In genomic region chr7:139631520-139632031, GRCh38 we compare ENCODE assay signal across 24 cellular contexts.
"Had no signal": no experiment of that assay in that cellular context is flagged by ENCODE, and none has a peak within 500 bp of the region (broad histone marks: within the 10 kb centered on the region; RNA-seq: fewer than 3 reads in every experiment).

No MANE protein-coding gene starts in this region.

- H3K4me3 Mint-ChIP-seq: activated B cell treated with CpG ODN at 0.5 μM for 24 hours; activated CD4-positive, alpha-beta T cell treated with anti-CD3 and anti-CD28 coated beads, Interleukin-2, amount 10 ng/mL, durations not matched to agents 24 days and 14 days; activated naive CD4-positive, alpha-beta T cell treated with anti-CD3 and anti-CD28 coated beads, Interleukin-2, amount 10 ng/mL, durations not matched to agents 7 days and 5 days; activated T-cell treated with anti-CD3 and anti-CD28 coated beads, Interleukin-2, amount 50 U/mL, for 4 hours had no signal

- H3K27me3 Mint-ChIP-seq: activated B cell treated with CpG ODN at 0.5 μM for 24 hours; activated CD4-positive, alpha-beta T cell treated with anti-CD3 and anti-CD28 coated beads, Interleukin-2, amount 10 ng/mL, durations not matched to agents 24 days and 14 days; activated naive CD4-positive, alpha-beta T cell treated with anti-CD3 and anti-CD28 coated beads, Interleukin-2, amount 10 ng/mL, durations not matched to agents 7 days and 5 days had no signal

- H3K9me3 ChIP-seq: breast epithelium, MG63, Peyer's patch, SJCRH30, SK-N-SH had no signal

- ATAC-seq: activated T-cell treated with anti-CD3 and anti-CD28 coated beads, Interleukin-2, amount 50 U/mL, for 4 hours had no signal

- H3K27ac ChIP-seq: breast epithelium, KMS-11, Peyer's patch, SJCRH30 had no signal

- H3K27me3 ChIP-seq: breast epithelium, MG63, Peyer's patch, SJCRH30 had no signal

- H3K9me3 Mint-ChIP-seq: activated B cell treated with CpG ODN at 0.5 μM for 24 hours; activated CD4-positive, alpha-beta T cell treated with anti-CD3 and anti-CD28 coated beads, Interleukin-2, amount 10 ng/mL, durations not matched to agents 24 days and 14 days; activated T-cell treated with anti-CD3 and anti-CD28 coated beads, Interleukin-2, amount 50 U/mL, for 4 hours had no signal

- DNase-seq: activated B cell treated with CpG ODN at 0.5 μM for 24 hours; activated CD4-positive, alpha-beta T cell treated with anti-CD3 and anti-CD28 coated beads for 1 hour; activated CD4-positive, alpha-beta T cell treated with anti-CD3 and anti-CD28 coated beads, Interleukin-2, amount 10 ng/mL, durations not matched to agents 24 days and 14 days; activated CD4-positive, alpha-beta T cell treated with anti-CD3 and anti-CD28 coated beads, Interleukin-2, amount 50 U/mL, for 48 hours; activated CD8-positive, alpha-beta memory T cell treated with anti-CD3 and anti-CD28 coated beads for 24 hours; activated gamma-delta T cell; activated naive CD4-positive, alpha-beta T cell treated with anti-CD3 and anti-CD28 coated beads, Interleukin-2, amount 10 ng/mL, durations not matched to agents 7 days and 5 days; activated T-cell treated with anti-CD3 and anti-CD28 coated beads, Interleukin-2, amount 50 U/mL, for 4 hours; aorta; caudate nucleus; MG63; MV-4-11; NCI-H1105; NCI-H1436; NCI-H1694 treated with DMSO at 0.1 percent for 48 hours; NCI-H2081; NCI-H510A treated with DMSO at 0.1 percent for 48 hours; Right ventricle myocardium superior; SJCRH30; SK-N-SH; T1000 had no signal

- H3K27ac Mint-ChIP-seq: activated B cell treated with CpG ODN at 0.5 μM for 24 hours; activated CD4-positive, alpha-beta T cell treated with anti-CD3 and anti-CD28 coated beads, Interleukin-2, amount 10 ng/mL, durations not matched to agents 24 days and 14 days; activated naive CD4-positive, alpha-beta T cell treated with anti-CD3 and anti-CD28 coated beads, Interleukin-2, amount 10 ng/mL, durations not matched to agents 7 days and 5 days had no signal
